Comparison of ENCODE assay signal across 8 cellular contexts in the genomic region with DNA sequence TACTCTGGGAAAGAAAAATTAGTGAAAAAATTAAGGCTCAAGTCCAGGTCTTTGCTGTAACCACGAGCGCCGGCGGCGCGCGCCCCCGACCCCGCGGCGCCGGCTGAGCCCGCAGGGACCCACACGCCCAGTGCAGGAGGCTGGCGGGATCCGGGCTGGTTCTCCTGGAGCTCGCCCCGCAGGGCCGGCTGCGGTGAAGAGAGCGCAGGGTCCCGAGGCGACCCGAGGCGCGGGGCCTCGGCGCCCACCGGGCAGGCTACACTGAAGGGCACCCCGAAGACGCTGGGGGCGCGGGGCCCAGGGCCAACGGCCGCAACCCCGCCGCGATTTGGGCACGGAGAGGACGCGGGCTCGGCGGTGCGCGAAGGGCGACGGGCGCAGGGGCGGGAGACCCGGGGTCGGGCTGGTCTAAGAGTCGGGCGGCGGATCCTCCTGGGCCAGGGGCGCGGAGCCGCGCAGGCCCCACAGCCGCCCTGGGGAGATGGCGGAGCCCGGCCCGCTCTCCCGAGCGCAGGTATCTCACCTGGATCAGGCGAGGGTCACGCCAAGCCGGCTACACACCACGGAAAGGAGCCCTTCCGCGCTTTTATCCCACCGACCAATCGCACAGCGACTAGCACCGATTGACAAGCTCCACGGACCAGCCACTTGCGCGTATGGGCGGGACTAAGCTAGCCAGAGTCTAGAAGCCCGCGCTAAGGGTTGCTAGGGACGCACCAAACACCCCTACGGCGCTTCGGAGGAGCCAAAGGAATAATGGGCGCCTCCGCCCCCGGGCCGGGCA. TPM values are rescaled to one million over a fixed set of nuclear protein-coding genes. Genes with fewer than 3 reads are reported as not detected.
DNase-seq lines count a peak whose midpoint lies in the region; ATAC-seq and TF ChIP-seq lines count a peak whose summit lies in the region.

PASK (minus strand) TSS at position 582 of the 784 bp plus-strand sequence. CDS start 6,440 bp downstream, outside the sequence.

- no peaks in the 10 kb centered on the region for H3K27me3 ChIP-seq in GM06990 (replicated peaks; ENCODE audit: control insufficient read depth, insufficient read depth, low read length)
- no peaks in the 10 kb centered on the region for H3K27me3 ChIP-seq in suprapubic skin

- H3K9me3 ChIP-seq in SK-N-MC (ENCODE audit: low read depth, low read length): no peaks in the 10 kb centered on the region
- no peaks in the 10 kb centered on the region for H3K9me3 ChIP-seq in suprapubic skin

- peak; percentile 75 for ATAC-seq in HG02571 (IDR thresholded peaks at IDR 0.05; ENCODE audit: unreplicated experiment)

- H3K27ac Mint-ChIP-seq in activated naive CD4-positive, alpha-beta T cell treated with anti-CD3 and anti-CD28 coated beads for 36 hours: peak within 1 kb of the TSS; percentile 85

- H3K4me1 Mint-ChIP-seq in activated naive CD4-positive, alpha-beta T cell treated with anti-CD3 and anti-CD28 coated beads for 36 hours (ENCODE audit: low read depth): peaks cover 36% of the 10 kb centered on the region

- TF ChIP-seq POLR2A in suprapubic skin (IDR thresholded peaks at IDR 0.05): no peak

- intact Hi-C loops in activated naive CD4-positive, alpha-beta T cell treated with anti-CD3 and anti-CD28 coated beads for 36 hours (cut with micrococcal nuclease): loop anchor here (1.0 to 10.0 kb wide), 4 partner anchors 22 to 733 kb away; partner anchors contain the start of gene DTYMK

- CTCF ChIA-PET in activated naive CD4-positive, alpha-beta T cell treated with anti-CD3 and anti-CD28 coated beads for 36 hours (lab: Charles Lee): interaction anchor here (0.7 to 3.3 kb wide), 4 partner anchors 44 to 564 kb away, joined by 3 to 15 read pairs (median 4); no protein-coding TSS in a partner anchor

- TF ChIP-seq CTCF in GM06990 (IDR thresholded peaks at IDR 0.05; ENCODE audit: insufficient read depth, low read length, poor library complexity, severe bottlenecking) (no peak), suprapubic skin (IDR thresholded peaks at IDR 0.05) (no peak)

- 0% methylated on average over 31 of the region's 88 CpGs for WGBS in suprapubic skin

- no peaks in the 10 kb centered on the region for H3K27me3 Mint-ChIP-seq in activated naive CD4-positive, alpha-beta T cell treated with anti-CD3 and anti-CD28 coated beads for 36 hours (ENCODE audit: low read depth)

- DNase-seq in GM06990 (ENCODE audit: extremely low read depth, insufficient read length) (peak; percentile 86), NCI-H1048 (lab: John Stamatoyannopoulos, UW) (peak; percentile 87), SK-N-MC (ENCODE audit: low read depth, low spot score) (peak; percentile 84), globus pallidus (ENCODE audit: low spot score) (peak; percentile 92), nucleus accumbens (lab: John Stamatoyannopoulos, UW) (peak; percentile 40 to 97 (median 90)), suprapubic skin (ENCODE audit: low spot score in 2 of 2) (peak; percentile 96 to 97)
- peak; percentile 98 for DNase-seq in activated naive CD4-positive, alpha-beta T cell treated with anti-CD3 and anti-CD28 coated beads for 36 hours

- peaks cover 32% of the 10 kb centered on the region for H3K4me1 ChIP-seq in suprapubic skin

- H3K27ac ChIP-seq in SK-N-MC (no peak within 1 kb of the TSS), suprapubic skin (peak within 1 kb of the TSS; percentile 80)

- H3K9me3 Mint-ChIP-seq in activated naive CD4-positive, alpha-beta T cell treated with anti-CD3 and anti-CD28 coated beads for 36 hours: no peaks in the 10 kb centered on the region

- TF ChIP-seq EP300 in suprapubic skin (IDR thresholded peaks at IDR 0.05): no peak

- H3K4me3 Mint-ChIP-seq in activated naive CD4-positive, alpha-beta T cell treated with anti-CD3 and anti-CD28 coated beads for 36 hours: peak within 1 kb of the TSS; percentile 96

- peaks cover 9% of the 10 kb centered on the region for H3K36me3 Mint-ChIP-seq in activated naive CD4-positive, alpha-beta T cell treated with anti-CD3 and anti-CD28 coated beads for 36 hours (ENCODE audit: low read depth)

- H3K9ac ChIP-seq in SK-N-MC (ENCODE audit: insufficient read length): peak within 1 kb of the TSS; percentile 82

- H3K36me3 ChIP-seq in GM06990 (ENCODE audit: control insufficient read depth, insufficient read depth, low read length) (peaks cover 2% of the 10 kb centered on the region), SK-N-MC (ENCODE audit: insufficient read depth, low read length) (peaks cover 3% of the 10 kb centered on the region; the same call in 1 of the 2 replicates), suprapubic skin (peaks cover 6% of the 10 kb centered on the region)

- peak within 1 kb of the TSS; percentile 93 for H3K4me3 ChIP-seq in GM06990 (replicated peaks; ENCODE audit: low read depth, low read length)
- H3K4me3 ChIP-seq in SK-N-MC: peak within 1 kb of the TSS; percentile 92
- H3K4me3 ChIP-seq in suprapubic skin: peak within 1 kb of the TSS; percentile 88

RNA-seq across cellular contexts. Expression of gene PASK, which starts in this region (rescaled TPM):
- 10 to 100 TPM; 71.5 to 72.0 TPM for total RNA-seq in activated naive CD4-positive, alpha-beta T cell treated with anti-CD3 and anti-CD28 coated beads for 36 hours
- total RNA-seq in suprapubic skin: 10 to 100 TPM in 3 of 4 donors, 1 to 10 TPM in 1; 9.8 to 19.7 (median 14.6) TPM
